9 cellular contexts compared by ENCODE assay signal in the genomic region with DNA sequence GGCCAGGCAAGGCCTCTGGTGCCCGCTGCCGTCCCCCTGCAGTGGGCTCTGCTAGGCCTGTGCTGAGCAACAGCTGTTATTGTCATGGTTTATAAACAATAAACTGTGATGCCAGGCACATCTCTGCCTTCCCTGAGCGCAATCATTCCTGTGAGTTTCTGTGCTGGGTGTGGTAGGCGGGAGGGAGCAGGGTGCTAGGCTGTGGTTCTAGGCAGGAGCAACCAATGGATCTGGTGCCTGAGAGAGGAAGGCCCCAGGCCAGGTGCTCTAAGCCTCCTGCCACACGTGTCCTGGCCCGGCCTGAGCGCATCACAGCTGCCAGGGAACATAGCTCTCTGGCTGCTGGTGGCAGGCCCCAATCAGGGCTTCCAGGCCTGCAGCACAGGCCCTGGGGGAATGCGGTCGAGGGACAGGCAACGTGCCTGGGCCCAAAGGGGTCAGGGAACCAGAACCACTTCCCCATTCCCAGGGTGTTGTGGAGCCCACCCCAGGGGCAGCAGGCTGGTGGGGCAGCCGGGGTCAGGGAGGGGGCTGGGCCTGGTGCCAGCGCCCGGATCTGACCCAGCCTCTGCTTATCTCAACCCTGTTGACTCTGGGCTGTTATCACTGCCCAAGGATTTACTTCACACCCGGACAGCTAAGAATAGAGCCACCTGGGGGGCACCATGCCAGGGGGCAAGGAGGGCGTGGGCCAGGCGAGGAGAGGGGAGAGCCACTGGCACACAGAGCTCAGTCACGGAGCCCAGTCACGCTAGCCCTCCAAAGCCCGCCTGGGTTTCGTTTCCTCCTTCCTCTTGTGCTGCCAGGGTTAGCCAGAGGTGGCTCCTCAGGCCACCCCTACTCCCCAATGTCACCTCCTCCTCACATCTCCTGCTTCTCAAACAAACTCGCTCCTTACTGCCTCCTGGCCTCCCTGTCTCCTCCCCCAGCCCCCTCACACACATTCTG. TPM values are rescaled to one million over a fixed set of nuclear protein-coding genes. Genes with fewer than 3 reads are reported as not detected.
DNase-seq lines count a peak whose midpoint lies in the region; ATAC-seq and TF ChIP-seq lines count a peak whose summit lies in the region.
"Had no signal": no experiment of that assay in that cellular context is flagged by ENCODE, and none has a peak within 500 bp of the region (broad histone marks: within the 10 kb centered on the region; RNA-seq: fewer than 3 reads in every experiment).

No MANE protein-coding gene starts in this region.

- H3K27ac ChIP-seq in breast epithelium: peak overlapping the region; percentile 87 to 91

- no peaks in the 10 kb centered on the region for H3K36me3 ChIP-seq in breast epithelium

- no peaks in the 10 kb centered on the region for H3K27me3 Mint-ChIP-seq in MCF 10A (ENCODE audit: insufficient read depth, unreplicated experiment)
- no peaks in the 10 kb centered on the region for H3K27me3 Mint-ChIP-seq in WTC11 (ENCODE audit: low read depth)
- H3K27me3 Mint-ChIP-seq in nephron (ENCODE audit: low read depth): peaks cover 6% of the 10 kb centered on the region
- H3K27me3 Mint-ChIP-seq: CD8-positive, alpha-beta memory T cell had no signal

- ATAC-seq in HG03159 (IDR thresholded peaks at IDR 0.05; ENCODE audit: unreplicated experiment) (peak; percentile 78), WTC11 (peak; percentile 56)

- H3K27ac Mint-ChIP-seq in MCF 10A (ENCODE audit: low read depth, unreplicated experiment) (no peak overlapping the region), WTC11 (peak overlapping the region; percentile 87), nephron (peak overlapping the region; percentile 67 to 95 (median 90))

- DNase-seq in breast epithelium (ENCODE audit: low spot score in 2 of 2) (peak in 1 of 2 donors; percentile 62), MCF 10A (ENCODE audit: unreplicated experiment) (no peak), WTC11 (ENCODE audit: low spot score) (no peak), epidermal melanocyte (ENCODE audit: insufficient read length, low spot score) (no peak), NCI-H1105 treated with DMSO at 0.1 percent for 48 hours (lab: John Stamatoyannopoulos, UW) (no peak), Ammon's horn (ENCODE audit: low spot score) (no peak)

- peaks cover 21% of the 10 kb centered on the region for H3K4me1 Mint-ChIP-seq in MCF 10A (ENCODE audit: insufficient read depth, unreplicated experiment)
- peaks cover 29% of the 10 kb centered on the region for H3K4me1 Mint-ChIP-seq in WTC11
- H3K4me1 Mint-ChIP-seq in nephron: peaks cover 5% of the 10 kb centered on the region

- H3K9me3 ChIP-seq in breast epithelium: no peaks in the 10 kb centered on the region

- BruUV-seq in MCF 10A (replicated peaks; lab: Mats Ljungman, UMichigan): no TSS peak

- POLR2A ChIA-PET in MCF 10A (lab: Yijun Ruan, JAX) (interaction anchor here (1.5 to 15.7 kb wide), 3 partner anchors 10 to 22 kb away, joined by 4 to 215 read pairs (median 11); a partner anchor contains a TSS), WTC11 (lab: Charles Lee) (interaction anchor here (2.1 kb wide), 1 partner anchor 11 kb away, joined by 9 read pairs; no protein-coding TSS in a partner anchor)

- no peaks in the 10 kb centered on the region for H3K27me3 ChIP-seq in breast epithelium

- intact Hi-C loops in breast epithelium (cut with DNase I; ENCODE audit: low total_unique reads): no loop called here
- intact Hi-C loops in MCF 10A (cut with micrococcal nuclease): no loop called here

- peaks cover 0 to 14% of the 10 kb centered on the region in 2 donors for H3K4me1 ChIP-seq in breast epithelium

- H3K4me3 Mint-ChIP-seq in MCF 10A (ENCODE audit: unreplicated experiment) (no peak overlapping the region), WTC11 (no peak overlapping the region), nephron (no peak overlapping the region)
- H3K4me3 Mint-ChIP-seq: CD8-positive, alpha-beta memory T cell had no signal

- H3K9me3 Mint-ChIP-seq in MCF 10A (ENCODE audit: unreplicated experiment): no peaks in the 10 kb centered on the region
- H3K9me3 Mint-ChIP-seq in WTC11: no peaks in the 10 kb centered on the region
- H3K9me3 Mint-ChIP-seq in nephron: peaks cover 3% of the 10 kb centered on the region
- H3K9me3 Mint-ChIP-seq: CD8-positive, alpha-beta memory T cell had no signal

- no peak overlapping the region for H3K4me3 ChIP-seq in breast epithelium

- TF ChIP-seq CTCF in breast epithelium (IDR thresholded peaks at IDR 0.05) (no peak), MCF 10A (IDR thresholded peaks at IDR 0.05; ENCODE audit: unreplicated experiment) (no peak), WTC11 (IDR thresholded peaks at IDR 0.05) (no peak), nephron (IDR thresholded peaks at IDR 0.05; ENCODE audit: unreplicated experiment in 3 of 3) (no peak)

- H3K36me3 Mint-ChIP-seq in MCF 10A (ENCODE audit: insufficient read depth, unreplicated experiment): peaks cover 33% of the 10 kb centered on the region
- peaks cover 10% of the 10 kb centered on the region for H3K36me3 Mint-ChIP-seq in WTC11
- peaks cover 7% of the 10 kb centered on the region for H3K36me3 Mint-ChIP-seq in nephron (ENCODE audit: low read depth)

- CTCF ChIA-PET in MCF 10A (lab: Yijun Ruan, JAX): interaction anchor here (0.6 to 2.7 kb wide), 7 partner anchors 8 to 47 kb away, joined by 4 to 18 read pairs (median 12); a partner anchor contains a TSS
- CTCF ChIA-PET in WTC11 (lab: Charles Lee): interaction anchor here (0.6 to 4.5 kb wide), 10 partner anchors 9 to 138 kb away, joined by 3 to 39 read pairs (median 9); a partner anchor contains a TSS

- no peak for TF ChIP-seq POLR2A in breast epithelium (IDR thresholded peaks at IDR 0.05)

TF ChIP-seq in WTC11, 78 proteins besides CTCF, POLR2A, EP300 and RAD21:
- TF ChIP-seq FOXP1 (CRISPR knock-in tag; IDR thresholded peaks at IDR 0.05; ENCODE audit: borderline replicate concordance) (0 out of 2 replicates have a peak, but pooled peaks have one; percentile 18), NFYB (CRISPR knock-in tag; conservative IDR thresholded peaks at IDR 0.05; ENCODE audit: low read depth) (no peak), IRF2 (CRISPR knock-in tag; IDR thresholded peaks at IDR 0.05; ENCODE audit: borderline replicate concordance, low read depth) (no peak)
- TF ChIP-seq, protein P1, sequence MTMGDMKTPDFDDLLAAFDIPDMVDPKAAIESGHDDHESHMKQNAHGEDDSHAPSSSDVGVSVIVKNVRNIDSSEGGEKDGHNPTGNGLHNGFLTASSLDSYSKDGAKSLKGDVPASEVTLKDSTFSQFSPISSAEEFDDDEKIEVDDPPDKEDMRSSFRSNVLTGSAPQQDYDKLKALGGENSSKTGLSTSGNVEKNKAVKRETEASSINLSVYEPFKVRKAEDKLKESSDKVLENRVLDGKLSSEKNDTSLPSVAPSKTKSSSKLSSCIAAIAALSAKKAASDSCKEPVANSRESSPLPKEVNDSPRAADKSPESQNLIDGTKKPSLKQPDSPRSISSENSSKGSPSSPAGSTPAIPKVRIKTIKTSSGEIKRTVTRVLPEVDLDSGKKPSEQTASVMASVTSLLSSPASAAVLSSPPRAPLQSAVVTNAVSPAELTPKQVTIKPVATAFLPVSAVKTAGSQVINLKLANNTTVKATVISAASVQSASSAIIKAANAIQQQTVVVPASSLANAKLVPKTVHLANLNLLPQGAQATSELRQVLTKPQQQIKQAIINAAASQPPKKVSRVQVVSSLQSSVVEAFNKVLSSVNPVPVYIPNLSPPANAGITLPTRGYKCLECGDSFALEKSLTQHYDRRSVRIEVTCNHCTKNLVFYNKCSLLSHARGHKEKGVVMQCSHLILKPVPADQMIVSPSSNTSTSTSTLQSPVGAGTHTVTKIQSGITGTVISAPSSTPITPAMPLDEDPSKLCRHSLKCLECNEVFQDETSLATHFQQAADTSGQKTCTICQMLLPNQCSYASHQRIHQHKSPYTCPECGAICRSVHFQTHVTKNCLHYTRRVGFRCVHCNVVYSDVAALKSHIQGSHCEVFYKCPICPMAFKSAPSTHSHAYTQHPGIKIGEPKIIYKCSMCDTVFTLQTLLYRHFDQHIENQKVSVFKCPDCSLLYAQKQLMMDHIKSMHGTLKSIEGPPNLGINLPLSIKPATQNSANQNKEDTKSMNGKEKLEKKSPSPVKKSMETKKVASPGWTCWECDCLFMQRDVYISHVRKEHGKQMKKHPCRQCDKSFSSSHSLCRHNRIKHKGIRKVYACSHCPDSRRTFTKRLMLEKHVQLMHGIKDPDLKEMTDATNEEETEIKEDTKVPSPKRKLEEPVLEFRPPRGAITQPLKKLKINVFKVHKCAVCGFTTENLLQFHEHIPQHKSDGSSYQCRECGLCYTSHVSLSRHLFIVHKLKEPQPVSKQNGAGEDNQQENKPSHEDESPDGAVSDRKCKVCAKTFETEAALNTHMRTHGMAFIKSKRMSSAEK (CRISPR knock-in tag; IDR thresholded peaks at IDR 0.05; ENCODE audit: borderline replicate concordance): no peak
TF ChIP-seq in WTC11: peak in this region for 1.

RNA-seq across cellular contexts. Expression of a gene that starts 11.5 kb away (rescaled TPM):
- 1 to 10 TPM in 1 of 3 donors, under 1 TPM in 1, not detected in 1; 0.98 to 1.5 TPM for total RNA-seq in breast epithelium
- total RNA-seq in MCF 10A (2022): 0.21 and 0.32 TPM in 2 replicates
- total RNA-seq in WTC11 (2021): 20.3 to 22.1 TPM (median 21.4 TPM) in 3 replicates

RNA-seq across cellular contexts. Expression of a gene that starts 12.0 kb away (rescaled TPM):
- total RNA-seq in breast epithelium: 100 to 1,000 TPM; 104 to 147 (median 131) TPM
- 313 and 383 TPM in 2 replicates for total RNA-seq in MCF 10A (2022)
- total RNA-seq in WTC11 (2021): 104 to 161 TPM (median 147 TPM) in 3 replicates

RNA-seq across cellular contexts. Expression of a gene that starts 22.6 kb away (rescaled TPM):
- total RNA-seq in breast epithelium (10 to 100 TPM; 17.3 to 27.5 (median 25.9) TPM), MCF 10A (2022) (33.0 and 34.4 TPM in 2 replicates), WTC11 (2021) (4.0 to 5.3 TPM (median 5.3 TPM) in 3 replicates)

RNA-seq across cellular contexts. Expression of a gene that starts 23.4 kb away (rescaled TPM):
- total RNA-seq in breast epithelium: 10 to 100 TPM; 41.1 to 50.8 (median 44.8) TPM
- 64.6 and 67.4 TPM in 2 replicates for total RNA-seq in MCF 10A (2022)
- 57.5 to 62.8 TPM (median 60.4 TPM) in 3 replicates for total RNA-seq in WTC11 (2021)

RNA-seq across cellular contexts. Expression of a gene that starts 44.8 kb away (rescaled TPM):
- total RNA-seq in breast epithelium (10 to 100 TPM; 53.7 to 69.4 (median 68.2) TPM), MCF 10A (2022) (79.7 and 86.4 TPM in 2 replicates), WTC11 (2021) (70.6 to 79.8 TPM (median 73.5 TPM) in 3 replicates)
